Comparison of ENCODE assay signal across 1 cellular context in genomic region chr2:113583541-113584225, GRCh38.
TF ChIP-seq lines count a peak whose summit lies in the region.
"Not testable (repeated sequence)": the region's sequence is repeated elsewhere in the genome, so short reads cannot be mapped to it uniquely, and the experiment has no call there.

No MANE protein-coding gene starts in this region.

TF ChIP-seq in K562, 482 proteins besides CTCF, POLR2A, EP300 and RAD21 (continued from another document and continues in another):
- TF ChIP-seq MLLT1 (IDR thresholded peaks at IDR 0.05): peak; percentile 69 to 91
- TF ChIP-seq CHCHD3 (CRISPR knock-in tag; IDR thresholded peaks at IDR 0.05): 0 out of 2 replicates have a peak, but pooled peaks have one; percentile 36
- peak; percentile 78 for TF ChIP-seq SP1 (CRISPR knock-in tag; IDR thresholded peaks at IDR 0.05)
- TF ChIP-seq KAT7 (CRISPR knock-in tag; IDR thresholded peaks at IDR 0.05; ENCODE audit: borderline replicate concordance): peak; percentile 94
- TF ChIP-seq ETV6 (IDR thresholded peaks at IDR 0.05; ENCODE audit: borderline replicate concordance in 1 of 2, low read depth in 2 of 2, low read length in 1 of 2): peak in 1 of 2 experiments; percentile 66; a peak in 2 of 4 replicates
- not testable (repeated sequence) for TF ChIP-seq ETV6 (CRISPR knock-in tag; IDR thresholded peaks at IDR 0.05; ENCODE audit: borderline replicate concordance); ZNF740 (tag; IDR thresholded peaks at IDR 0.05)
- peak; percentile 87 for TF ChIP-seq RBM25 (IDR thresholded peaks at IDR 0.05; ENCODE audit: low read depth, low read length, severe bottlenecking)
- TF ChIP-seq PCBP1 (IDR thresholded peaks at IDR 0.05; ENCODE audit: low read depth, low read length, poor library complexity, severe bottlenecking): peak; percentile 91
- peak; percentile 77; the same call in 1 of the 2 replicates for TF ChIP-seq ZFP91 (CRISPR knock-in tag; IDR thresholded peaks at IDR 0.05)
- TF ChIP-seq ZBTB1 (CRISPR knock-in tag; IDR thresholded peaks at IDR 0.05; ENCODE audit: borderline replicate concordance, low read depth): peak; percentile 46; the same call in 1 of the 2 replicates
- 0 out of 2 replicates have a peak, but pooled peaks have one; percentile 3 for TF ChIP-seq FOSL1 (tag; conservative IDR thresholded peaks at IDR 0.05)
- TF ChIP-seq ZNF740 (CRISPR knock-in tag; IDR thresholded peaks at IDR 0.05): 0 out of 2 replicates have a peak, but pooled peaks have one; percentile 28
- peak; percentile 87 for TF ChIP-seq CBX1 (IDR thresholded peaks at IDR 0.05; ENCODE audit: low read depth)
- TF ChIP-seq GATAD2B (IDR thresholded peaks at IDR 0.05; ENCODE audit: borderline replicate concordance): 0 out of 2 replicates have a peak, but pooled peaks have one; percentile 48
- peak; percentile 37; the same call in 1 of the 2 replicates for TF ChIP-seq DMBX1 (CRISPR knock-in tag; IDR thresholded peaks at IDR 0.05; ENCODE audit: borderline replicate concordance)
- peak; percentile 69; the same call in 1 of the 2 replicates for TF ChIP-seq RREB1 (CRISPR knock-in tag; IDR thresholded peaks at IDR 0.05)
- TF ChIP-seq EGR1 (conservative IDR thresholded peaks at IDR 0.05): peak; percentile 43; the same call in 1 of the 2 replicates
- TF ChIP-seq MAZ (CRISPR knock-in tag; conservative IDR thresholded peaks at IDR 0.05 in 1 of 2, IDR thresholded peaks at IDR 0.05 in 1 of 2): peak; percentile 92 to 93
- 0 out of 2 replicates have a peak, but pooled peaks have one; percentile 36 for TF ChIP-seq NCOR1 (IDR thresholded peaks at IDR 0.05)
- peak in 1 of 2 experiments; percentile 35; a peak in 2 of 4 replicates for TF ChIP-seq TRIM24 (IDR thresholded peaks at IDR 0.05)
- TF ChIP-seq E2F4 (CRISPR knock-in tag; IDR thresholded peaks at IDR 0.05; ENCODE audit: low read depth): 0 out of 2 replicates have a peak, but pooled peaks have one; percentile 66
- 0 out of 4 replicates have a peak, but pooled peaks of 1 of the 2 experiments have one; percentile 59 for TF ChIP-seq UBTF (IDR thresholded peaks at IDR 0.05; ENCODE audit: borderline replicate concordance in 1 of 2, low read depth in 2 of 2, low read length in 2 of 2)
- peak; percentile 13 for TF ChIP-seq PRDM10 (IDR thresholded peaks at IDR 0.05; ENCODE audit: partially characterized antibody)
- peak; percentile 77 for TF ChIP-seq ZNF511 (CRISPR knock-in tag; IDR thresholded peaks at IDR 0.05)
- peak; percentile 65; the same call in 1 of the 2 replicates for TF ChIP-seq CREM (IDR thresholded peaks at IDR 0.05; ENCODE audit: low read depth)
- TF ChIP-seq MTA3 (IDR thresholded peaks at IDR 0.05; ENCODE audit: borderline replicate concordance): peak; percentile 63; the same call in 1 of the 2 replicates
- TF ChIP-seq AFF4 (CRISPR knock-in tag; IDR thresholded peaks at IDR 0.05): peak; percentile 76
